Comparison of ENCODE assay signal across 13 cellular contexts in genomic region chr16:88693420-88694177, GRCh38. TPM values are rescaled to one million over a fixed set of nuclear protein-coding genes. Genes with fewer than 3 reads are reported as not detected.
"Had no signal": no experiment of that assay in that cellular context is flagged by ENCODE, and none has a peak within 500 bp of the region (broad histone marks: within the 10 kb centered on the region; RNA-seq: fewer than 3 reads in every experiment).

No MANE protein-coding gene starts in this region.

- H3K4me3 Mint-ChIP-seq: activated CD4-positive, alpha-beta T cell treated with anti-CD3 and anti-CD28 coated beads for 36 hours; nephron progenitor cell had no signal

- H3K4me1 ChIP-seq: gastroesophageal sphincter, thyroid gland had no signal

- H3K27ac Mint-ChIP-seq: activated CD4-positive, alpha-beta T cell treated with anti-CD3 and anti-CD28 coated beads for 36 hours; activated T-cell treated with anti-CD3 and anti-CD28 coated beads, Interleukin-2, amount 50 U/mL, for 72 hours had no signal

- DNase-seq: activated CD4-positive, alpha-beta T cell treated with anti-CD3 and anti-CD28 coated beads for 36 hours; activated CD8-positive, alpha-beta memory T cell treated with anti-CD3 and anti-CD28 coated beads, Interleukin-2, amount 50 U/mL, for 48 hours; activated T-cell treated with anti-CD3 and anti-CD28 coated beads, Interleukin-2, amount 50 U/mL, for 72 hours; adrenal gland; heart right ventricle; nephron progenitor cell; psoas muscle; stimulated activated CD4-positive, alpha-beta T cell treated with anti-CD3 and anti-CD28 coated beads, Interleukin-1b, Interleukin-23, amount 100 ng/mL, for 48 hours; T-helper 2 cell; thyroid gland had no signal

- H3K27me3 Mint-ChIP-seq: activated CD4-positive, alpha-beta T cell treated with anti-CD3 and anti-CD28 coated beads for 36 hours had no signal

- H3K4me3 ChIP-seq: adrenal gland, gastroesophageal sphincter, heart right ventricle, psoas muscle, thyroid gland had no signal

- H3K9me3 Mint-ChIP-seq: activated T-cell treated with anti-CD3 and anti-CD28 coated beads, Interleukin-2, amount 50 U/mL, for 72 hours; nephron progenitor cell had no signal

- H3K27ac ChIP-seq: adrenal gland, gastroesophageal sphincter, psoas muscle, thyroid gland had no signal

- H3K27me3 ChIP-seq: thyroid gland had no signal

- H3K9me3 ChIP-seq: adrenal gland, gastroesophageal sphincter, heart right ventricle, psoas muscle, thyroid gland had no signal

- ATAC-seq: activated CD4-positive, alpha-beta T cell treated with anti-CD3 and anti-CD28 coated beads for 36 hours; activated T-cell treated with anti-CD3 and anti-CD28 coated beads, Interleukin-2, amount 50 U/mL, for 72 hours; gastroesophageal sphincter; heart right ventricle; psoas muscle had no signal

RNA-seq across cellular contexts. Expression of gene SNAI3, which starts 7.3 kb away (rescaled TPM):
- total RNA-seq: osteoblast, urinary bladder had no signal
